In genomic region chr10:26439436-26440090, GRCh38 we compare ENCODE assay signal across 9 cellular contexts. TPM values are rescaled to one million over a fixed set of nuclear protein-coding genes. Genes with fewer than 3 reads are reported as not detected.
DNase-seq lines count a peak whose midpoint lies in the region; ATAC-seq and TF ChIP-seq lines count a peak whose summit lies in the region.
"Had no signal": no experiment of that assay in that cellular context is flagged by ENCODE, and none has a peak within 500 bp of the region (broad histone marks: within the 10 kb centered on the region; RNA-seq: fewer than 3 reads in every experiment).

No MANE protein-coding gene starts in this region.

- 13% methylated on average over 13 of the region's 13 CpGs for WGBS in right lobe of liver (ENCODE audit: insufficient coverage, low coverage, low lambda C conversion rate, missing lambda C conversion rate)

- no peak overlapping the region for H2AFZ ChIP-seq in ACC112 (ENCODE audit: low read length, unreplicated experiment)

- no peaks in the 10 kb centered on the region for H3K9me3 Mint-ChIP-seq in T-helper 2 cell treated with Interferon-gamma antibody and Interleukin-4, amounts not matched to agents 5 μg/mL and 100 μg/mL, for 36 hours

- H3K27ac ChIP-seq in ACC112 (ENCODE audit: low read depth, low read length), result no peak overlapping the region
- H3K27ac ChIP-seq in right lobe of liver, result peak overlapping the region; percentile 74 to 96 (median 96)
- H3K27ac ChIP-seq: brain microvascular endothelial cell had no signal

- intact Hi-C loops in right lobe of liver (cut with DNase I), result no loop called here

- H3K27me3 Mint-ChIP-seq in T-helper 2 cell treated with Interferon-gamma antibody and Interleukin-4, amounts not matched to agents 5 μg/mL and 100 μg/mL, for 36 hours (ENCODE audit: low read depth), result no peaks in the 10 kb centered on the region

- H3K4me1 ChIP-seq in ACC112 (ENCODE audit: control insufficient read depth, insufficient read depth, low read length, unreplicated experiment) (peaks cover 11% of the 10 kb centered on the region), right lobe of liver (peaks cover 0 to 43% (median 9%) of the 10 kb centered on the region in 4 donors)

- H3K36me3 ChIP-seq in ACC112 (ENCODE audit: insufficient read depth, low read length) (no peaks in the 10 kb centered on the region), right lobe of liver (no peaks in the 10 kb centered on the region)
- H3K36me3 ChIP-seq: brain microvascular endothelial cell had no signal

- H3K27me3 ChIP-seq in ACC112 (ENCODE audit: insufficient read depth, low read length) (peaks cover 2% of the 10 kb centered on the region; the same call in 1 of the 2 replicates), right lobe of liver (no peaks in the 10 kb centered on the region)
- H3K27me3 ChIP-seq: brain microvascular endothelial cell had no signal

- DNase-seq in ELR (ENCODE audit: low read depth) (peak; percentile 51), right lobe of liver (no peak), NCI-H345 treated with DMSO at 0.1 percent for 48 hours (lab: John Stamatoyannopoulos, UW; ENCODE audit: unreplicated experiment) (no peak), NCI-H187 treated with DMSO at 0.1 percent for 48 hours (lab: John Stamatoyannopoulos, UW) (no peak), germinal center (ENCODE audit: low spot score) (no peak)
- DNase-seq in T-helper 2 cell treated with Interferon-gamma antibody and Interleukin-4, amounts not matched to agents 5 μg/mL and 100 μg/mL, for 36 hours (ENCODE audit: low spot score), result no peak
- DNase-seq: brain microvascular endothelial cell had no signal

- H3K27ac Mint-ChIP-seq in T-helper 2 cell treated with Interferon-gamma antibody and Interleukin-4, amounts not matched to agents 5 μg/mL and 100 μg/mL, for 36 hours, result peak overlapping the region; percentile 87

- no peak for ATAC-seq in right lobe of liver
- ATAC-seq in GM18870 (IDR thresholded peaks at IDR 0.05; ENCODE audit: unreplicated experiment), result no peak

- H3K4me1 Mint-ChIP-seq in T-helper 2 cell treated with Interferon-gamma antibody and Interleukin-4, amounts not matched to agents 5 μg/mL and 100 μg/mL, for 36 hours (ENCODE audit: low read depth), result peaks cover 43% of the 10 kb centered on the region

- peak overlapping the region; percentile 95 for H3K4me3 Mint-ChIP-seq in T-helper 2 cell treated with Interferon-gamma antibody and Interleukin-4, amounts not matched to agents 5 μg/mL and 100 μg/mL, for 36 hours

- no peaks in the 10 kb centered on the region for H3K79me2 ChIP-seq in ACC112 (ENCODE audit: control insufficient read depth, insufficient read depth, low read length, unreplicated experiment)

- TF ChIP-seq POLR2A in right lobe of liver (IDR thresholded peaks at IDR 0.05), result no peak

- H3K36me3 Mint-ChIP-seq in T-helper 2 cell treated with Interferon-gamma antibody and Interleukin-4, amounts not matched to agents 5 μg/mL and 100 μg/mL, for 36 hours (ENCODE audit: low read depth), result peaks cover 29% of the 10 kb centered on the region

- H3K4me3 ChIP-seq in ACC112 (ENCODE audit: low read depth, low read length) (peak overlapping the region; percentile 77), right lobe of liver (peak overlapping the region; percentile 61 to 68 (median 68))

- TF ChIP-seq CTCF in right lobe of liver (IDR thresholded peaks at IDR 0.05), result no peak

- no peaks in the 10 kb centered on the region for H3K9me3 ChIP-seq in right lobe of liver

RNA-seq across cellular contexts. Expression of gene APBB1IP, which starts 1.4 kb away (rescaled TPM):
- 10 to 100 TPM; 13.0 to 50.7 (median 16.5) TPM for total RNA-seq in right lobe of liver
